9 cellular contexts compared by ENCODE assay signal in the genomic region with DNA sequence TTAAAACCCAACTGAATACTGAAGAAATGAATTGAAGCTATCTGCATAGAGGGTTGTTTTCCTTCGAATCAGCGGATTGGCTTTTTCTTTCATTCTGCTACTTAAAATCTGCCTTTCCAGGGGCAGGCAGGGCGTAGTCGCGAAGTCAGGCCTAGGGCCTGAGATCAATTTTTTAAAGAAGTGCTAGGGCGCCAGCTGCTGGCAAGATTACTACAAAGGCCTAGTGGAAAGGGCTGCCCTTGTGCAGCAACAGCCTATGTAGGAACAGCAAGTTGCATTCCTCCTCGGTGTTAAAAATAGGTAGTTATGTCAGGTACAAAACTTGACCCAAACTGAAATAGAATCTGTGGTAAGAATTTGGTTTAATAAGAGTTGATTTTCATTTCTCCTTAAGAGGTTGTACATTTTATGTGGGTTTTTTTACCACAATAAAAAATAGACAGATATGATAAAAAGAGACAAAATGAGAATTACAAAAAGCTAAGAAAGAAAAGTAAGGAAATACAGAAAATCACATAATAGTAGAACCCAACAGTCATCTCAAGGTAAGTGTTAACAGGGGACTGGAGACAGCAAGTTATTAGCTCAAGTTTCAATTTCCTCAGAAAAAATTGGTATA. TPM values are rescaled to one million over a fixed set of nuclear protein-coding genes. Genes with fewer than 3 reads are reported as not detected.
A peak's percentile ranks its signal among the peaks of the same experiment; 100 is the strongest.
DNase-seq lines count a peak whose midpoint lies in the region; ATAC-seq, FAIRE-seq and TF ChIP-seq lines count a peak whose summit lies in the region.
"Had no signal": no experiment of that assay in that cellular context is flagged by ENCODE, and none has a peak within 500 bp of the region (broad histone marks: within the 10 kb centered on the region; RNA-seq: fewer than 3 reads in every experiment).

No MANE protein-coding gene starts in this region.

- H2BK5ac ChIP-seq in mesendoderm (ENCODE audit: low read length): no peak overlapping the region

- H3K27ac ChIP-seq in GM12878 (ENCODE audit: control insufficient read depth, insufficient read depth) (no peak overlapping the region), mesendoderm (ENCODE audit: low read depth, low read length) (no peak overlapping the region)

- H3K4me2 ChIP-seq in GM12878 (ENCODE audit: control insufficient read depth, insufficient read depth) (no peak overlapping the region), mesendoderm (ENCODE audit: low read length) (no peak overlapping the region)

- H3K4me1 ChIP-seq in GM12878 (ENCODE audit: control insufficient read depth, insufficient read depth, low read length) (no peaks in the 10 kb centered on the region), mesendoderm (ENCODE audit: control insufficient read depth, low read depth, low read length) (no peaks in the 10 kb centered on the region)

- no peak for TF ChIP-seq POLR2A in GM12878 (IDR thresholded peaks at IDR 0.05; ENCODE audit: low read depth, low read length)

- H3K9ac ChIP-seq in GM12878 (ENCODE audit: control insufficient read depth, insufficient read depth, low read length) (no peak overlapping the region), mesendoderm (ENCODE audit: low read length) (no peak overlapping the region)

- H3K18ac ChIP-seq in mesendoderm (ENCODE audit: low read length): no peak overlapping the region

- no peak overlapping the region for H4K8ac ChIP-seq in mesendoderm (ENCODE audit: low read depth, low read length)

- SMC1A ChIA-PET in GM12878 (lab: Charles Lee; ENCODE audit: uncharacterized antibody, unreplicated experiment): interaction anchor here (0.8 to 3.0 kb wide), 8 partner anchors 13 to 636 kb away, joined by 3 to 15 read pairs (median 4); no protein-coding TSS in a partner anchor

- ATAC-seq in GM21367 (IDR thresholded peaks at IDR 0.05; ENCODE audit: unreplicated experiment) (peak; percentile 68), GM12878 (peak; percentile 92), HG03097 (IDR thresholded peaks at IDR 0.05; ENCODE audit: low FRiP score, unreplicated experiment) (no peak)

- H3K36me3 ChIP-seq in GM12878 (ENCODE audit: control insufficient read depth in 2 of 2, insufficient read depth in 2 of 2, low read length in 1 of 2): no peaks in the 10 kb centered on the region
- no peaks in the 10 kb centered on the region for H3K36me3 ChIP-seq in mesendoderm (ENCODE audit: control insufficient read depth, insufficient read depth, low read length)

- no peaks in the 10 kb centered on the region for H3K79me1 ChIP-seq in mesendoderm (ENCODE audit: low read length)

- H2BK15ac ChIP-seq in mesendoderm (replicated peaks; ENCODE audit: low read depth): no peak overlapping the region

- RAD21 ChIA-PET in GM12878 (lab: Charles Lee; ENCODE audit: unreplicated experiment): interaction anchor here (0.9 to 1.1 kb wide), 3 partner anchors 14 to 167 kb away, joined by 3 to 4 read pairs (median 4); no protein-coding TSS in a partner anchor

- no peak overlapping the region for H2BK120ac ChIP-seq in mesendoderm (ENCODE audit: low read depth, low read length)

- H3K9me3 ChIP-seq in GM12878 (replicated peaks; ENCODE audit: control insufficient read depth, insufficient read depth, low read length): no peaks in the 10 kb centered on the region

- H2AK5ac ChIP-seq in mesendoderm (ENCODE audit: low read length): no peak overlapping the region

- H3K4ac ChIP-seq in mesendoderm (ENCODE audit: low read depth, low read length): no peak overlapping the region

- in situ Hi-C loops in GM12878 (cut with MboI): no loop called here

- no peak for TF ChIP-seq EP300 in GM12878 (IDR thresholded peaks at IDR 0.05; ENCODE audit: borderline replicate concordance in 1 of 2, control insufficient read depth in 1 of 2, low read depth in 2 of 2, low read length in 2 of 2)

- POLR2A ChIA-PET in GM12878 (lab: Charles Lee): no interaction called here

- DNase-seq in CD1c-positive myeloid dendritic cell (ENCODE audit: extremely low spot score) (peak; percentile 31), NCI-H526 (lab: John Stamatoyannopoulos, UW) (peak; percentile 66 to 87), GM12878 (ENCODE audit: low read depth, low spot score) (no peak), mesendoderm (peak; percentile 86), HK-2 (ENCODE audit: unreplicated experiment) (no peak)
- DNase-seq in central memory CD4-positive, alpha-beta T cell: no peak

- no peaks in the 10 kb centered on the region for H4K20me1 ChIP-seq in GM12878 (ENCODE audit: control insufficient read depth, insufficient read depth)

- CTCF ChIA-PET in GM12878 (lab: Yijun Ruan, JAX): interaction anchor here (0.6 to 1.8 kb wide), 9 partner anchors 13 to 789 kb away, joined by 3 to 10 read pairs (median 3); no protein-coding TSS in a partner anchor

- TF ChIP-seq CTCF in GM12878 (IDR thresholded peaks at IDR 0.05 in 2 of 3, conservative IDR thresholded peaks at IDR 0.05 in 1 of 3; ENCODE audit: control insufficient read depth in 2 of 3, extremely low read depth in 1 of 3, insufficient read depth in 1 of 3, low read depth in 3 of 3, low read length in 3 of 3): peak; percentile 49 to 60 (median 53); a peak in 5 of 6 replicates

- intact Hi-C loops in GM12878 (cut with micrococcal nuclease; ENCODE audit: unreplicated experiment): no loop called here

- FAIRE-seq in GM12878 (lab: Jason Lieb, UNC): no peak

- H3K27me3 ChIP-seq in GM12878 (replicated peaks in 1 of 2; ENCODE audit: control insufficient read depth in 2 of 2, insufficient read depth in 2 of 2, low read length in 1 of 2) (no peaks in the 10 kb centered on the region), mesendoderm (ENCODE audit: insufficient read depth, low read length, poor library complexity) (no peaks in the 10 kb centered on the region)

- no peak overlapping the region for H4K5ac ChIP-seq in mesendoderm (ENCODE audit: low read length)

- peak; percentile 51 for TF ChIP-seq RAD21 in GM12878 (IDR thresholded peaks at IDR 0.05; ENCODE audit: insufficient read depth, low read depth, low read length)

- 88% methylated on average over 7 of the region's 7 CpGs for WGBS in GM12878 (ENCODE audit: insufficient coverage, insufficient replicate concordance, low lambda C conversion rate, missing lambda C conversion rate)
- WGBS in mesendoderm (ENCODE audit: extremely low coverage, insufficient coverage, low lambda C conversion rate): no CpG with 5 or more reads among the region's 7 CpGs

- H3K79me2 ChIP-seq in GM12878 (ENCODE audit: control insufficient read depth, insufficient read depth, low read length) (no peaks in the 10 kb centered on the region), mesendoderm (ENCODE audit: control insufficient read depth, insufficient read depth, low read length) (no peaks in the 10 kb centered on the region)

- no peak overlapping the region for H3K23ac ChIP-seq in mesendoderm (ENCODE audit: low read length)

- no peak overlapping the region for H3K56ac ChIP-seq in mesendoderm (ENCODE audit: low read length)

- H3K4me3 ChIP-seq in GM12878 (no peak overlapping the region), mesendoderm (ENCODE audit: low read length) (no peak overlapping the region)

- no TSS peak for BruUV-seq in GM12878 (replicated peaks; lab: Mats Ljungman, UMichigan)

- no peak overlapping the region for H2AFZ ChIP-seq in GM12878 (ENCODE audit: control insufficient read depth, low read depth, low read length)

TF ChIP-seq in GM12878, 131 proteins besides CTCF, POLR2A, EP300 and RAD21 (continues in another document):
- TF ChIP-seq MXI1 (IDR thresholded peaks at IDR 0.05; ENCODE audit: low read depth, low read length): no peak
- 0 out of 2 replicates have a peak, but pooled peaks have one; percentile 47 for TF ChIP-seq SMARCA5 (IDR thresholded peaks at IDR 0.05)
- peak; percentile 38; the same call in 1 of the 2 replicates for TF ChIP-seq SMC3 (IDR thresholded peaks at IDR 0.05; ENCODE audit: borderline replicate concordance, low read length)
- 0 out of 2 replicates have a peak, but pooled peaks have one; percentile 19 for TF ChIP-seq MEF2A (IDR thresholded peaks at IDR 0.05; ENCODE audit: insufficient read depth, low read depth, low read length)

RNA-seq across cellular contexts. Expression of a gene that starts 9.5 kb away (rescaled TPM):
- total RNA-seq in GM12878 (2013; cell fraction: nucleolus; rRNA removed): not detected in 2 replicates
- total RNA-seq in GM12878 (2014; rRNA removed) (not detected in 2 replicates), GM12878 (2014; rRNA removed; fragmentation: Illumina TruSeq; extraction: Trizol) (not detected in 2 replicates), GM12878 (2021) (not detected in 2 replicates)
- polyA plus RNA-seq in GM12878 (2011; ENCODE audit: low read depth): not detected
- polyA plus RNA-seq in GM12878 (2011; rRNA removed) (not detected in 2 replicates), GM12878 (2014; fragmentation: Illumina TruSeq; extraction: Trizol) (not detected in 2 replicates), GM12878 (2014; fragmentation: Nextera tagmentation; extraction: Ambion mirVana) (not detected), GM12878 (2014; rRNA removed) (not detected in 2 replicates), GM12878 (2016; fragmentation: Nextera tagmentation; extraction: Ambion mirVana) (not detected)
- polyA plus RNA-seq in GM12878 (2011; cell fraction: cytosol; rRNA removed): not detected in 2 replicates
- not detected in 2 replicates for polyA plus RNA-seq in GM12878 (2011; cell fraction: nucleus; rRNA removed)
- not detected in 2 replicates for polyA plus RNA-seq in GM12878 (2012)
- polyA minus RNA-seq in GM12878 (2011; rRNA and poly(A)+ RNA removed): not detected in 2 replicates
- polyA minus RNA-seq in GM12878 (2011; cell fraction: cytosol; rRNA and poly(A)+ RNA removed): not detected in 2 replicates
- polyA minus RNA-seq in GM12878 (2011; cell fraction: nucleus; rRNA and poly(A)+ RNA removed): not detected in 2 replicates
- polyA plus RNA-seq in mesendoderm (2013, experiment 1 of 2): not detected
- 0.04 TPM for polyA plus RNA-seq in mesendoderm (2013, experiment 2 of 2)
- total RNA-seq: LHCN-M2 had no signal

RNA-seq across cellular contexts. Expression of a gene that starts 28.9 kb away (rescaled TPM):
- total RNA-seq in GM12878 (2013; cell fraction: nucleolus; rRNA removed): not detected in 2 replicates
- total RNA-seq in GM12878 (2014; rRNA removed) (not detected in 2 replicates), GM12878 (2014; rRNA removed; fragmentation: Illumina TruSeq; extraction: Trizol) (not detected in 2 replicates), GM12878 (2021) (0.15 TPM in 1 of 2 replicates, not detected in the other)
- polyA plus RNA-seq in GM12878 (2011; ENCODE audit: low read depth): not detected
- polyA plus RNA-seq in GM12878 (2011; rRNA removed) (not detected in 2 replicates), GM12878 (2014; fragmentation: Illumina TruSeq; extraction: Trizol) (not detected in 2 replicates), GM12878 (2014; fragmentation: Nextera tagmentation; extraction: Ambion mirVana) (not detected), GM12878 (2014; rRNA removed) (not detected in 2 replicates), GM12878 (2016; fragmentation: Nextera tagmentation; extraction: Ambion mirVana) (not detected)
- not detected in 2 replicates for polyA plus RNA-seq in GM12878 (2011; cell fraction: cytosol; rRNA removed)
- polyA plus RNA-seq in GM12878 (2011; cell fraction: nucleus; rRNA removed): not detected in 2 replicates
- not detected in 2 replicates for polyA plus RNA-seq in GM12878 (2012)
- polyA minus RNA-seq in GM12878 (2011; rRNA and poly(A)+ RNA removed): not detected in 2 replicates
- not detected in 2 replicates for polyA minus RNA-seq in GM12878 (2011; cell fraction: cytosol; rRNA and poly(A)+ RNA removed)
- polyA minus RNA-seq in GM12878 (2011; cell fraction: nucleus; rRNA and poly(A)+ RNA removed): 0.10 TPM in 1 of 2 replicates, not detected in the other
- 1.7 TPM for polyA plus RNA-seq in mesendoderm (2013, experiment 1 of 2)
- polyA plus RNA-seq in mesendoderm (2013, experiment 2 of 2): 1.8 TPM
- total RNA-seq: LHCN-M2 had no signal

Comparison
In these comparisons a context has a peak if more than half of its experiments do, and no peak if none do; other contexts are left out.
1. DNase-seq: peak in CD1c-positive myeloid dendritic cell (single experiment), NCI-H526 (2 of 2) and mesendoderm (single experiment); none in GM12878 (single experiment), HK-2 (single experiment) and central memory CD4-positive, alpha-beta T cell (single experiment).